In the genomic region with DNA sequence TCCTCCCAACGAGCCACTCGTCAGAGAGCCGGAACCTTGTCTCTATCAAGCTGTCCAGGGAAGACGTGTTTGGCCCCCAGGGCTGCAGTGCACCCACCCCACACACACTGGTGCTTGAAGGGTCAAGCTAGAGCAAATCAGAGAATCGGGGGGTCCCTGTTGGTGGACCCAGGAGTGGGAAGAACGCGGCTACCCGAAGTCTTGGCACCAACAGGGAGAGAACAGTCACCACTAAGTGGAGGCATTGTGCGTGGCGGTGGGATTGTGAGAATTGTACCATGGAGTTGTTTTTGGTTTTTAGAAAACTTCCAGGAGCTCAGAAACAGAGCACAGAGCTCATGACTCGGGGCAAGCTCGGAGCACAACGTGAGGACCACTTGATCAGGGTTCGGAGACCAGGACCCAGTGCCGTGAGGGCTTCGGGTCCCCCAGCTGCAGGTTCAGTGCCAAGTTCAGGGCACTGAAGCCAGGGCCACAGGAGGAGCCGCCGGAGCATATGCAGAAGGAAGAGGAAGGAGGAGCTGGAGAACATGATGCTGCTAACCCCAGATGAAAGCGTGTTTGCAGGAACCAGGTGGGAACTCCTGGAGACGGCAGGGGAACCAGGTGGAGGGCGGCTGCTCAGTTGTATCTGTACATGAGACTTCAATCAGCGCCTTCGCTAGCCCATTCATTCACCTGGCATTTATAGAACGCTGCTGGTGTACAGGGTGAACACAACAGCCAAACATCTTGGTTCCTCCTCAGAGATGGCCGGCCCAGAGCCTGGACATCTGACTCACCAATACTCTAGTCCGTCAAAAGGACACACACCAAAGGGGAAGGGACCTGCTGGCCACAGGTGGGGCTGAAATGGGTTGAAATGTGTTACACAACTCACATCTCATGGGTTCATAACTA, we compare ENCODE assay signal across 17 cellular contexts. TPM values are rescaled to one million over a fixed set of nuclear protein-coding genes. Genes with fewer than 3 reads are reported as not detected.
DNase-seq lines count a peak whose midpoint lies in the region; ATAC-seq and TF ChIP-seq lines count a peak whose summit lies in the region.
"Had no signal": no experiment of that assay in that cellular context is flagged by ENCODE, and none has a peak within 500 bp of the region (broad histone marks: within the 10 kb centered on the region; RNA-seq: fewer than 3 reads in every experiment).

No MANE protein-coding gene starts in this region.

- H2AFZ ChIP-seq in GM23338 = peak overlapping the region; percentile 93
- no peak overlapping the region for H2AFZ ChIP-seq in osteoblast (ENCODE audit: low read length)

- H3K4me3 ChIP-seq in CD8-positive, alpha-beta T cell (ENCODE audit: low read depth, low read length) = no peak overlapping the region
- H3K4me3 ChIP-seq in GM23338 (peak overlapping the region; percentile 70), endodermal cell (ENCODE audit: low read length) (no peak overlapping the region), osteoblast (ENCODE audit: insufficient read depth, low read length) (no peak overlapping the region), gastroesophageal sphincter (no peak overlapping the region)
- H3K4me3 ChIP-seq: BLaER1 treated with 17β-estradiol and CSF1 and Interleukin-3, amounts not matched to agents 10 nM and 100 nM; upper lobe of right lung had no signal

- no peaks in the 10 kb centered on the region; the same call in 1 of the 2 replicates for H3F3A ChIP-seq in GM23338 (replicated peaks; ENCODE audit: low read depth)

- no peaks in the 10 kb centered on the region for H3K36me3 ChIP-seq in CD8-positive, alpha-beta T cell (ENCODE audit: insufficient read depth, low read length)
- H3K36me3 ChIP-seq in GM23338 (ENCODE audit: insufficient read depth) = no peaks in the 10 kb centered on the region
- H3K36me3 ChIP-seq in endodermal cell (ENCODE audit: control insufficient read depth, insufficient read depth, low read length) = no peaks in the 10 kb centered on the region
- no peaks in the 10 kb centered on the region for H3K36me3 ChIP-seq in osteoblast (ENCODE audit: insufficient read depth, low read length)
- H3K36me3 ChIP-seq in gastroesophageal sphincter = no peaks in the 10 kb centered on the region
- H3K36me3 ChIP-seq: BLaER1 treated with 17β-estradiol and CSF1 and Interleukin-3, amounts not matched to agents 10 nM and 100 nM; upper lobe of right lung; WERI-Rb-1 had no signal

- H4K20me1 ChIP-seq in GM23338 (replicated peaks; ENCODE audit: insufficient read depth) (no peaks in the 10 kb centered on the region), osteoblast (ENCODE audit: insufficient read depth, low read length) (peaks cover 2% of the 10 kb centered on the region)

- no peak for DNase-seq in CD8-positive, alpha-beta T cell
- DNase-seq in GM23338 (ENCODE audit: low spot score) = no peak
- peak; percentile 40 for DNase-seq in endodermal cell
- peak; percentile 94 for DNase-seq in osteoblast (ENCODE audit: insufficient read length, low spot score, missing footprints)
- DNase-seq in NCI-H526 treated with DMSO at 0.1 percent for 48 hours (lab: John Stamatoyannopoulos, UW) = no peak
- DNase-seq: IMR-90, left cardiac atrium, NCI-H1048, RPMI8226, small intestine, upper lobe of right lung, WERI-Rb-1 had no signal

- no peak for TF ChIP-seq POLR2A in gastroesophageal sphincter (IDR thresholded peaks at IDR 0.05)

- TF ChIP-seq EP300 in gastroesophageal sphincter (IDR thresholded peaks at IDR 0.05) = no peak

- peak overlapping the region; percentile 84 for H3K4me2 ChIP-seq in GM23338
- no peak overlapping the region for H3K4me2 ChIP-seq in osteoblast (ENCODE audit: insufficient read depth, low read length)

- WGBS in endodermal cell (ENCODE audit: insufficient coverage in 1 of 2, insufficient read length in 1 of 2), 2 experiments = 82 to 85% methylated on average over 19 to 26 of the region's 26 CpGs
- WGBS in gastroesophageal sphincter (ENCODE audit: low coverage in 1 of 2), 2 donors = 80 to 93% methylated on average over 8 to 16 of the region's 26 CpGs

- no peak for ATAC-seq in CD8-positive, alpha-beta T cell
- no peak for ATAC-seq in GM23338
- ATAC-seq in HG03280 (IDR thresholded peaks at IDR 0.05; ENCODE audit: unreplicated experiment) = no peak
- ATAC-seq in HG03097 (IDR thresholded peaks at IDR 0.05; ENCODE audit: low FRiP score, unreplicated experiment) = no peak
- no peak for ATAC-seq in gastroesophageal sphincter
- ATAC-seq: left cardiac atrium, T-cell, upper lobe of right lung had no signal

- CTCF ChIA-PET in CD8-positive, alpha-beta T cell (lab: Charles Lee) = interaction anchor here (0.7 kb wide), 1 partner anchor 39 kb away, joined by 3 read pairs; no protein-coding TSS in a partner anchor

- H3K4me3 Mint-ChIP-seq in CD8-positive, alpha-beta T cell = no peak overlapping the region
- H3K4me3 Mint-ChIP-seq in GM23338 (peak overlapping the region; percentile 73), endodermal cell (no peak overlapping the region)
- H3K4me3 Mint-ChIP-seq: T-cell had no signal

- peak overlapping the region; percentile 6 for H3K27ac Mint-ChIP-seq in CD8-positive, alpha-beta T cell
- H3K27ac Mint-ChIP-seq in GM23338 (no peak overlapping the region), endodermal cell (no peak overlapping the region)

- peaks cover 27% of the 10 kb centered on the region for H3K4me1 ChIP-seq in CD8-positive, alpha-beta T cell (ENCODE audit: insufficient read depth, low read length)
- H3K4me1 ChIP-seq in GM23338 (ENCODE audit: insufficient read depth) (peaks cover 6% of the 10 kb centered on the region; the same call in 1 of the 2 replicates), endodermal cell (ENCODE audit: control insufficient read depth, insufficient read depth, low read length) (no peaks in the 10 kb centered on the region), osteoblast (ENCODE audit: insufficient read depth, low read length) (peaks cover 6% of the 10 kb centered on the region), gastroesophageal sphincter (peaks cover 0 to 4% (median 0%) of the 10 kb centered on the region in 3 donors)

- H3K9me3 ChIP-seq in CD8-positive, alpha-beta T cell (ENCODE audit: low read length) = no peaks in the 10 kb centered on the region
- H3K9me3 ChIP-seq in endodermal cell (ENCODE audit: control insufficient read depth, low read length) (no peaks in the 10 kb centered on the region), osteoblast (ENCODE audit: low read depth, low read length) (no peaks in the 10 kb centered on the region), gastroesophageal sphincter (no peaks in the 10 kb centered on the region)
- H3K9me3 ChIP-seq: upper lobe of right lung had no signal

- H3K79me2 ChIP-seq in GM23338 (replicated peaks; ENCODE audit: insufficient read depth) (no peaks in the 10 kb centered on the region), osteoblast (ENCODE audit: insufficient read depth, low read length) (no peaks in the 10 kb centered on the region)

- H3K27ac ChIP-seq in CD8-positive, alpha-beta T cell (ENCODE audit: low read depth, low read length) = no peak overlapping the region
- H3K27ac ChIP-seq in GM23338 (ENCODE audit: low read depth) = no peak overlapping the region
- H3K27ac ChIP-seq in endodermal cell (ENCODE audit: low read depth, low read length) = no peak overlapping the region
- H3K27ac ChIP-seq in osteoblast (ENCODE audit: low read depth, low read length) = no peak overlapping the region
- H3K27ac ChIP-seq in gastroesophageal sphincter = no peak overlapping the region
- H3K27ac ChIP-seq: BLaER1 treated with 17β-estradiol and CSF1 and Interleukin-3, amounts not matched to agents 10 nM and 100 nM; upper lobe of right lung; WERI-Rb-1 had no signal

- peaks cover 44% of the 10 kb centered on the region for H3K27me3 Mint-ChIP-seq in CD8-positive, alpha-beta T cell (ENCODE audit: low read depth)
- H3K27me3 Mint-ChIP-seq in GM23338 (ENCODE audit: insufficient read depth, low read depth, poor library complexity) (peaks cover 28% of the 10 kb centered on the region), endodermal cell (ENCODE audit: insufficient read depth) (peaks cover 41% of the 10 kb centered on the region)

- no peaks in the 10 kb centered on the region for H3K27me3 ChIP-seq in CD8-positive, alpha-beta T cell (ENCODE audit: insufficient read depth, low read length)
- H3K27me3 ChIP-seq in GM23338 (ENCODE audit: insufficient read depth) = no peaks in the 10 kb centered on the region; the same call in 1 of the 2 replicates
- H3K27me3 ChIP-seq in endodermal cell (ENCODE audit: control insufficient read depth, insufficient read depth, low read length, poor library complexity, severe bottlenecking) = peaks cover 30% of the 10 kb centered on the region
- H3K27me3 ChIP-seq in osteoblast (ENCODE audit: insufficient read depth, low read length) = peaks cover 29% of the 10 kb centered on the region
- H3K27me3 ChIP-seq in gastroesophageal sphincter = peaks cover 56% of the 10 kb centered on the region
- H3K27me3 ChIP-seq: upper lobe of right lung had no signal

- intact Hi-C loops in CD8-positive, alpha-beta T cell (cut with DNase I, micrococcal nuclease) = no loop called here

- no peaks in the 10 kb centered on the region for H3K9me2 ChIP-seq in GM23338 (ENCODE audit: insufficient read depth)

- no peak for TF ChIP-seq CTCF in CD8-positive, alpha-beta T cell (IDR thresholded peaks at IDR 0.05)
- TF ChIP-seq CTCF in GM23338 (conservative IDR thresholded peaks at IDR 0.05; ENCODE audit: low read depth in 2 of 2) (no peak), endodermal cell (conservative IDR thresholded peaks at IDR 0.05) (no peak), osteoblast (IDR thresholded peaks at IDR 0.05; ENCODE audit: extremely low read depth, low read depth, low read length) (no peak), gastroesophageal sphincter (IDR thresholded peaks at IDR 0.05) (no peak)

- POLR2A ChIA-PET in CD8-positive, alpha-beta T cell (lab: Charles Lee) = no interaction called here

- peaks cover 35% of the 10 kb centered on the region for H3K4me1 Mint-ChIP-seq in CD8-positive, alpha-beta T cell (ENCODE audit: low read depth)
- H3K4me1 Mint-ChIP-seq in GM23338 (peaks cover 20% of the 10 kb centered on the region), endodermal cell (peaks cover 1% of the 10 kb centered on the region)

- H3K36me3 Mint-ChIP-seq in CD8-positive, alpha-beta T cell = no peaks in the 10 kb centered on the region
- peaks cover 3% of the 10 kb centered on the region; the same call in 2 of the 3 replicates for H3K36me3 Mint-ChIP-seq in GM23338 (ENCODE audit: low read depth)
- H3K36me3 Mint-ChIP-seq in endodermal cell (ENCODE audit: low read depth) = no peaks in the 10 kb centered on the region
- H3K36me3 Mint-ChIP-seq: T-cell had no signal

- no peaks in the 10 kb centered on the region for H3K9me3 Mint-ChIP-seq in CD8-positive, alpha-beta T cell
- H3K9me3 Mint-ChIP-seq in GM23338 = peaks cover 7% of the 10 kb centered on the region
- H3K9me3 Mint-ChIP-seq in endodermal cell = no peaks in the 10 kb centered on the region
- H3K9me3 Mint-ChIP-seq: T-cell had no signal

- H3K9ac ChIP-seq in endodermal cell (ENCODE audit: extremely low read depth, low read length, poor library complexity, severe bottlenecking) = no peak overlapping the region
- H3K9ac ChIP-seq: BLaER1 treated with 17β-estradiol and CSF1 and Interleukin-3, amounts not matched to agents 10 nM and 100 nM had no signal

RNA-seq across cellular contexts. Expression of a gene that starts 42.8 kb away (rescaled TPM):
- total RNA-seq in CD8-positive, alpha-beta T cell = 100 to 1,000 TPM; 153 to 158 TPM
- total RNA-seq in GM23338 (2014; rRNA removed; shearing (Covaris generic)) = 17.4 and 20.2 TPM in 2 replicates
- polyA plus RNA-seq in GM23338 (2016; fragmentation: Nextera tagmentation; extraction: Ambion mirVana) = 12.2 and 16.1 TPM in 2 replicates
- total RNA-seq in endodermal cell (10 to 100 TPM in 1 of 2 donors, 1 to 10 TPM in 1; 7.3 to 10.3 TPM), osteoblast (137 and 140 TPM in 2 replicates), gastroesophageal sphincter (10 to 100 TPM; 41.1 to 82.6 (median 66.3) TPM)
- polyA plus RNA-seq in endodermal cell (2013, experiment 1 of 2) = 17.8 TPM
- polyA plus RNA-seq in endodermal cell (2013, experiment 2 of 2) = 16.6 TPM

Comparison
In these comparisons a context has a peak if more than half of its experiments do, and no peak if none do; other contexts are left out.
1. DNase-seq: peak in endodermal cell (single experiment) and osteoblast (single experiment); none in CD8-positive, alpha-beta T cell (0 of 7), GM23338 (single experiment) and NCI-H526 treated with DMSO at 0.1 percent for 48 hours (single experiment).